ENCODE assay signal across 9 cellular contexts in genomic region chr11:44728085-44728410, GRCh38. TPM values are rescaled to one million over a fixed set of nuclear protein-coding genes. Genes with fewer than 3 reads are reported as not detected.
DNase-seq lines count a peak whose midpoint lies in the region; ATAC-seq and TF ChIP-seq lines count a peak whose summit lies in the region.
"Had no signal": no experiment of that assay in that cellular context is flagged by ENCODE, and none has a peak within 500 bp of the region (broad histone marks: within the 10 kb centered on the region; RNA-seq: fewer than 3 reads in every experiment).

No MANE protein-coding gene starts in this region.

- H3K4me1 Mint-ChIP-seq in stimulated activated naive CD8-positive, alpha-beta T cell treated with anti-CD3 and anti-CD28 coated beads, Interleukin-15, Interleukin-2, amounts not matched to agents 100 ng/mL and 50 ng/mL, for 24 hours (ENCODE audit: low read depth): peaks cover 47% of the 10 kb centered on the region
- peaks cover 69% of the 10 kb centered on the region for H3K4me1 Mint-ChIP-seq in brain

- no peak for TF ChIP-seq POLR2A in vagina (IDR thresholded peaks at IDR 0.05)

- no peaks in the 10 kb centered on the region for H3K36me3 Mint-ChIP-seq in stimulated activated naive CD8-positive, alpha-beta T cell treated with anti-CD3 and anti-CD28 coated beads, Interleukin-15, Interleukin-2, amounts not matched to agents 100 ng/mL and 50 ng/mL, for 24 hours (ENCODE audit: low read depth)
- H3K36me3 Mint-ChIP-seq in brain: peaks cover 15% of the 10 kb centered on the region

- H3K27ac Mint-ChIP-seq in stimulated activated naive CD8-positive, alpha-beta T cell treated with anti-CD3 and anti-CD28 coated beads, Interleukin-15, Interleukin-2, amounts not matched to agents 100 ng/mL and 50 ng/mL, for 24 hours: no peak overlapping the region
- peak overlapping the region; percentile 56 to 97 (median 89) for H3K27ac Mint-ChIP-seq in brain

- H3K9ac ChIP-seq in muscle layer of colon (ENCODE audit: low read length): peak overlapping the region; percentile 23

- peak overlapping the region; percentile 77 for H3K4me3 Mint-ChIP-seq in stimulated activated naive CD8-positive, alpha-beta T cell treated with anti-CD3 and anti-CD28 coated beads, Interleukin-15, Interleukin-2, amounts not matched to agents 100 ng/mL and 50 ng/mL, for 24 hours
- H3K4me3 Mint-ChIP-seq in brain: peak overlapping the region; percentile 85 to 98 (median 88)

- peaks cover 28% of the 10 kb centered on the region for H3K27me3 Mint-ChIP-seq in stimulated activated naive CD8-positive, alpha-beta T cell treated with anti-CD3 and anti-CD28 coated beads, Interleukin-15, Interleukin-2, amounts not matched to agents 100 ng/mL and 50 ng/mL, for 24 hours
- peaks cover 20% of the 10 kb centered on the region for H3K27me3 Mint-ChIP-seq in brain

- H3K4me1 ChIP-seq in muscle layer of colon (ENCODE audit: insufficient read depth, low read length): peaks cover 52% of the 10 kb centered on the region
- H3K4me1 ChIP-seq in vagina: peaks cover 36% of the 10 kb centered on the region

- H3K9me3 Mint-ChIP-seq in stimulated activated naive CD8-positive, alpha-beta T cell treated with anti-CD3 and anti-CD28 coated beads, Interleukin-15, Interleukin-2, amounts not matched to agents 100 ng/mL and 50 ng/mL, for 24 hours: no peaks in the 10 kb centered on the region
- peaks cover 0 to 5% (median 0%) of the 10 kb centered on the region in 5 experiments for H3K9me3 Mint-ChIP-seq in brain

- H3K36me3 ChIP-seq in muscle layer of colon (ENCODE audit: insufficient read depth, low read length) (no peaks in the 10 kb centered on the region), vagina (no peaks in the 10 kb centered on the region)

- H3K4me3 ChIP-seq in muscle layer of colon (ENCODE audit: low read depth in 1 of 2, low read length in 2 of 2) (peak overlapping the region; percentile 69 to 86), vagina (peak overlapping the region; percentile 52 to 54)

- TF ChIP-seq CTCF in brain (conservative IDR thresholded peaks at IDR 0.05): peak in 1 of 2 experiments; percentile 52
- peak in 1 of 3 experiments; percentile 19 for TF ChIP-seq CTCF in vagina (IDR thresholded peaks at IDR 0.05)

- H3K27me3 ChIP-seq in muscle layer of colon (ENCODE audit: control insufficient read depth in 1 of 2, insufficient read depth in 2 of 2, low read length in 2 of 2): no peaks in the 10 kb centered on the region
- no peaks in the 10 kb centered on the region for H3K27me3 ChIP-seq in vagina

- H3K27ac ChIP-seq in muscle layer of colon (ENCODE audit: low read depth, low read length): peak overlapping the region; percentile 89
- peak overlapping the region; percentile 74 for H3K27ac ChIP-seq in vagina
- H3K27ac ChIP-seq: body of pancreas had no signal

- H3K9me3 ChIP-seq in muscle layer of colon (ENCODE audit: low read length): no peaks in the 10 kb centered on the region
- H3K9me3 ChIP-seq in vagina: no peaks in the 10 kb centered on the region
- H3K9me3 ChIP-seq: body of pancreas had no signal

- DNase-seq in stimulated activated naive CD8-positive, alpha-beta T cell treated with anti-CD3 and anti-CD28 coated beads, Interleukin-15, Interleukin-2, amounts not matched to agents 100 U/mL and 50 U/mL, for 24 hours: no peak
- no peak for DNase-seq in vagina (ENCODE audit: extremely low spot score in 2 of 2)
- DNase-seq in HUDEP-2 (lab: John Stamatoyannopoulos, UW; ENCODE audit: unreplicated experiment in 76 of 76): no peak

- ATAC-seq in stimulated activated naive CD8-positive, alpha-beta T cell treated with anti-CD3 and anti-CD28 coated beads, Interleukin-15, Interleukin-2, amounts not matched to agents 100 U/mL and 50 U/mL, for 24 hours: no peak
- ATAC-seq in GM21515 (IDR thresholded peaks at IDR 0.05; ENCODE audit: unreplicated experiment): no peak
- no peak for ATAC-seq in HG03159 (IDR thresholded peaks at IDR 0.05; ENCODE audit: unreplicated experiment)

- intact Hi-C loops in vagina (cut with DNase I): loop anchor here (2.0 to 10.0 kb wide), 3 partner anchors 39 to 167 kb away; no protein-coding TSS in a partner anchor

RNA-seq across cellular contexts. Expression of gene TSPAN18, which starts 1.3 kb away (rescaled TPM):
- polyA plus RNA-seq in brain (ENCODE audit: insufficient read depth, low read depth, low replicate concordance): 3.3 TPM
- 12.8 TPM for total RNA-seq in vagina
